24 cellular contexts compared by ENCODE assay signal in the genomic region with DNA sequence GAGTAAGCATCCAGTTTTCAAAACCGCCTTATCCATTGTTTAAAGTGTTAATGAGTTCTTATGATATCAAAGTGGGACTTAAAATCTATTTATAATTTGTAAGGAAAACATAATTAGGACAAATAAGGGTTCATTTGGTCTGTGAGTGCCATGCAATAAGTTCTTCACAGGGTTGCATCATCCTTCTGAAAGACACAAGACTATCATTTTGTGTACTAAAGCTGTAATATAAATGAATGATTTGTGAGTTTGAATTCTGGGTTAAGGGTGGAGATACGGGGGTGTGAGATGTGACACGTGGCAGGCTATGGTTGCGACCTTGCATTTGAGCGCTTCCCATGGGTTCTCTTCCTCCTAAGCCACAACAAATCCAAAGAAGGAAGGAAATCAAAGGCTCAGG.
"Had no signal": no experiment of that assay in that cellular context is flagged by ENCODE, and none has a peak within 500 bp of the region (broad histone marks: within the 10 kb centered on the region; RNA-seq: fewer than 3 reads in every experiment).

No MANE protein-coding gene starts in this region.

- H3K36me3 ChIP-seq: colonic mucosa, ovary, stomach, tibial nerve had no signal

- H3K27ac ChIP-seq: colonic mucosa, ovary, stomach, tibial nerve had no signal

- H3K9me3 ChIP-seq: colonic mucosa, ovary, stomach, tibial nerve had no signal

- ATAC-seq: activated T-helper 17 cell treated with anti-CD3 and anti-CD28 coated beads, Interleukin-2, amount 50 U/mL, for 72 hours; effector memory CD8-positive, alpha-beta T cell; left colon; naive thymus-derived CD4-positive, alpha-beta T cell had no signal

- H3K27me3 ChIP-seq: colonic mucosa, dorsolateral prefrontal cortex, ovary, stomach, tibial nerve had no signal

- H3K4me1 ChIP-seq: colonic mucosa had no signal

- DNase-seq: activated CD4-positive, alpha-beta T cell treated with anti-CD3 and anti-CD28 coated beads for 48 hours; activated CD4-positive, alpha-beta T cell treated with anti-CD3 and anti-CD28 coated beads, Interleukin-2, amount 50 U/mL, for 48 hours; activated CD4-positive, CD25-positive, alpha-beta regulatory T cell; activated CD8-positive, alpha-beta memory T cell treated with anti-CD3 and anti-CD28 coated beads, Interleukin-2, amount 50 U/mL, for 4 hours; activated gamma-delta T cell treated with Interleukin-2 at 50 U/mL for 16 hours; activated naive CD4-positive, alpha-beta T cell treated with anti-CD3 and anti-CD28 coated beads, Interleukin-2, amount 50 U/mL, for 16 hours; activated T-cell treated with anti-CD3 and anti-CD28 coated beads, Interleukin-2, amount 50 U/mL, for 1 hour; amniotic stem cell; colonic mucosa; dorsolateral prefrontal cortex; effector memory CD8-positive, alpha-beta T cell; foreskin fibroblast; head of caudate nucleus; hippocampal formation; kidney; left colon; mammary epithelial cell; naive thymus-derived CD4-positive, alpha-beta T cell; ovary; stimulated activated CD4-positive, alpha-beta T cell treated with anti-CD3 and anti-CD28 coated beads, Interleukin-2, amount 100 ng/mL, for 48 hours; stomach; T-helper 1 cell had no signal

- H3K4me3 ChIP-seq: colonic mucosa, dorsolateral prefrontal cortex, ovary, stomach, tibial nerve had no signal
